ENCODE assay signal across 8 cellular contexts in the genomic region with DNA sequence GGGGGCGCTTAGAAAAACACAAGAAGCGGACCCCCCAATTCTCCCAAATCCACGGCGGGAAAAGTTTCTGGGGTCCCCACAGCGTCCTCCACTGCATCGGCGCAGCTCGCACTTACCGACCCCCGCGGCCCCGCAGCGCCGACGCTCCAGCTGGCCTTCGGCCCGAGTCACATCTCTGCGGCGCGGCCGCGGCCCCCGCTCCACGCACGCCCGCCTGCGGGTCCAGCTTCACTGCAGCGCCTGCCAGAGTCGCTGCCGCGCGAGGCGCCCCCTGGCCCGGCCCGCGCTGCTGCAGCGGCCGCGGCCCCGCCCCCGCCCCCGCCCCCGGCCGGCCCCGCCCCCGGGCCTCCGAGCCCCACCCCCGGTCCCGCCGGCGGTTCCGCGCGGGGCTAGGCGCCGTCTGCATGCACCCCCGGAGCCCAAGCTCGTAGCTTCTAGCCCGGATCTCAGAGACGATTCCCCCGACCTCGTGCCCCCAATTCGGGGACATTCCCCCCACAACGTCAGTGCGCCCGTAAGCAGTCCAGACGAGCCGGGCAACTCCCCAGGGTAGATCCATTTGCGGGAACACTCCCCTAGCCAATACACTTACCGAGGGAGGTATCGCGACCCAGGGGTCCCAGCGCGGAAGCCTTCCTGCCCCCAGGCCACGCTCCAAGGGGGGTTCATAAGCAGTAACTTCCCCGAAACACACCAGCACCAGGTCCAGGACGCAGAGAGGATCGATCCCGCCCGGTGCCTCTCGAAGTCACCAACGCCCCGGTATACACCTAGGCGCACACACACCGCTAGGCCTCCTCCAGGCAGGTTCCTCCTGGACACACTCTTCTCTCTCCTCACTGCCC. TPM values are rescaled to one million over a fixed set of nuclear protein-coding genes. Genes with fewer than 3 reads are reported as not detected.
DNase-seq lines count a peak whose midpoint lies in the region; ATAC-seq and TF ChIP-seq lines count a peak whose summit lies in the region.

A gene with protein sequence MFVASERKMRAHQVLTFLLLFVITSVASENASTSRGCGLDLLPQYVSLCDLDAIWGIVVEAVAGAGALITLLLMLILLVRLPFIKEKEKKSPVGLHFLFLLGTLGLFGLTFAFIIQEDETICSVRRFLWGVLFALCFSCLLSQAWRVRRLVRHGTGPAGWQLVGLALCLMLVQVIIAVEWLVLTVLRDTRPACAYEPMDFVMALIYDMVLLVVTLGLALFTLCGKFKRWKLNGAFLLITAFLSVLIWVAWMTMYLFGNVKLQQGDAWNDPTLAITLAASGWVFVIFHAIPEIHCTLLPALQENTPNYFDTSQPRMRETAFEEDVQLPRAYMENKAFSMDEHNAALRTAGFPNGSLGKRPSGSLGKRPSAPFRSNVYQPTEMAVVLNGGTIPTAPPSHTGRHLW (minus strand): TSS at position 238 of the 845 bp plus-strand sequence. CDS start 12,003 bp downstream, outside the sequence.

- no peak for TF ChIP-seq CTCF in liver (IDR thresholded peaks at IDR 0.05; ENCODE audit: low read depth, low read length, missing input control)

- TF ChIP-seq RAD21 in liver (IDR thresholded peaks at IDR 0.05): no peak

- no peak within 1 kb of the TSS for H3K27ac ChIP-seq in liver (ENCODE audit: low read depth in 1 of 2, low read length in 2 of 2)

- no peaks in the 10 kb centered on the region for H3K9me3 ChIP-seq in MG63
- no peaks in the 10 kb centered on the region for H3K9me3 ChIP-seq in liver (ENCODE audit: control insufficient read depth in 4 of 4, low read length in 3 of 4)

- H3K4me1 ChIP-seq in liver (ENCODE audit: control insufficient read depth in 4 of 4, insufficient read depth in 4 of 4, low read length in 3 of 4): peaks cover 9 to 30% (median 22%) of the 10 kb centered on the region in 4 donors

- no peaks in the 10 kb centered on the region for H3K36me3 ChIP-seq in MG63
- H3K36me3 ChIP-seq in liver (ENCODE audit: control insufficient read depth in 4 of 4, insufficient read depth in 3 of 4, low read depth in 1 of 4, low read length in 3 of 4): no peaks in the 10 kb centered on the region

- H3K27me3 ChIP-seq in MG63 (no peaks in the 10 kb centered on the region), liver (ENCODE audit: control insufficient read depth in 4 of 4, insufficient read depth in 4 of 4, low read length in 3 of 4) (no peaks in the 10 kb centered on the region)

- peak within 1 kb of the TSS; percentile 58 for H3K4me3 ChIP-seq in MG63
- H3K4me3 ChIP-seq in liver (ENCODE audit: low read depth in 1 of 3, low read length in 3 of 3): peak within 1 kb of the TSS; percentile 55 to 65 (median 59)

- ATAC-seq in HG03196 (IDR thresholded peaks at IDR 0.05; ENCODE audit: unreplicated experiment): no peak

- DNase-seq in COR-L47 (lab: John Stamatoyannopoulos, UW): peak; percentile 32
- DNase-seq in MG63: peak; percentile 48
- peak; percentile 43 for DNase-seq in activated CD4-positive, alpha-beta T cell treated with anti-CD3 and anti-CD28 coated beads for 48 hours
- DNase-seq in dermis blood vessel endothelial cell: peak; percentile 71
- DNase-seq in stimulated activated CD4-positive, alpha-beta T cell treated with anti-CD3 and anti-CD28 coated beads, Interleukin-2, amount 100 ng/mL, for 4 hours (ENCODE audit: low read depth): peak; percentile 28
- no peak for DNase-seq in DMS79 treated with DMSO at 0.1 percent for 48 hours (lab: John Stamatoyannopoulos, UW)

- peak within 1 kb of the TSS in 1 of 2 donors; percentile 27 for H3K9ac ChIP-seq in liver (ENCODE audit: low read depth in 1 of 2, low read length in 2 of 2)

- under 1% methylated on average over 85 of the region's 85 CpGs for WGBS in liver

TF ChIP-seq in liver, 16 proteins besides CTCF, POLR2A, EP300 and RAD21:
- no peak for TF ChIP-seq SP1 (IDR thresholded peaks at IDR 0.05)
- TF ChIP-seq, protein P1, sequence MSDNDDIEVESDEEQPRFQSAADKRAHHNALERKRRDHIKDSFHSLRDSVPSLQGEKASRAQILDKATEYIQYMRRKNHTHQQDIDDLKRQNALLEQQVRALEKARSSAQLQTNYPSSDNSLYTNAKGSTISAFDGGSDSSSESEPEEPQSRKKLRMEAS (IDR thresholded peaks at IDR 0.05): no peak
- TF ChIP-seq ATF3 (IDR thresholded peaks at IDR 0.05): no peak
- no peak for TF ChIP-seq GABPA (IDR thresholded peaks at IDR 0.05 in 1 of 2, conservative IDR thresholded peaks at IDR 0.05 in 1 of 2)
- no peak for TF ChIP-seq YY1 (IDR thresholded peaks at IDR 0.05)
- TF ChIP-seq FOXA1 (IDR thresholded peaks at IDR 0.05): no peak
- TF ChIP-seq EGR1 (IDR thresholded peaks at IDR 0.05; ENCODE audit: low read depth in 2 of 2): no peak
- no peak for TF ChIP-seq RXRA (IDR thresholded peaks at IDR 0.05)
TF ChIP-seq in liver: peak in this region for 0.

RNA-seq across cellular contexts. Expression of the gene that starts here (rescaled TPM):
- total RNA-seq in MG63 (2014; rRNA removed; shearing (Covaris generic); ENCODE audit: low replicate concordance): 5.3 and 6.4 TPM in 2 replicates
- total RNA-seq in dermis blood vessel endothelial cell (75.1 and 80.5 TPM in 2 replicates), liver (1 to 10 TPM; 1.7 to 3.8 TPM)
- polyA plus RNA-seq in liver: 1 to 10 TPM; 1.5 to 4.7 TPM

Comparison
In these comparisons a context has a peak if more than half of its experiments do, and no peak if none do; other contexts are left out.
1. RNA of the gene that starts here (total RNA-seq): 75.1 to 80.5 TPM in dermis blood vessel endothelial cell; 5.3 to 6.4 TPM in MG63 and 1.7 to 3.8 TPM in liver; every median in the first group is over 10 times any median in the second.